ENCODE assay signal across 1 cellular context in the genomic region with DNA sequence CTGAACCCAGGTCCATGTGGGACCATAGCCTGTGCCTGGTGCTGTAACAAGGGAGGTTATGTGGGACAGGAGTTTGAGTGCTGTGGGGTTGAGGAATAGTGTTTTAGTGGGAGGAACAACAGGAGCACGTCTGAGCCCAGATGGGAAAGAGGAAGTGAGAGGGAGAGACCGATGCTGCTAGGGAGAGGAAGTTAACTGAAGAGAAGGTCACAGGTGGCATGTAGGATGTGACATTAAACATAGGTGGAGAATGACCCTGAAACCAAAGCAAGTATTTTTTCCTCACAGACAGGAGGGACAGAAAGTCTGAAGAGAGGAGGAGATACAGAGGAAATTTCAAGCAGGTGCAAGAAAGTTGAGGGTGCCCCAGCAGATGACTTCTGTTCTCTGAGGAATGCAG.
TF ChIP-seq lines count a peak whose summit lies in the region.

No MANE protein-coding gene starts in this region.

TF ChIP-seq in GM12878, 131 proteins besides CTCF, POLR2A, EP300 and RAD21 (continued from another document):
- TF ChIP-seq ZSCAN29 (IDR thresholded peaks at IDR 0.05) (no peak), BRCA1 (IDR thresholded peaks at IDR 0.05; ENCODE audit: low read depth, low read length) (no peak), KAT2A (conservative IDR thresholded peaks at IDR 0.05; ENCODE audit: control insufficient read depth, low read depth, low read length) (no peak)
